1 cellular context compared by ENCODE assay signal in the genomic region with DNA sequence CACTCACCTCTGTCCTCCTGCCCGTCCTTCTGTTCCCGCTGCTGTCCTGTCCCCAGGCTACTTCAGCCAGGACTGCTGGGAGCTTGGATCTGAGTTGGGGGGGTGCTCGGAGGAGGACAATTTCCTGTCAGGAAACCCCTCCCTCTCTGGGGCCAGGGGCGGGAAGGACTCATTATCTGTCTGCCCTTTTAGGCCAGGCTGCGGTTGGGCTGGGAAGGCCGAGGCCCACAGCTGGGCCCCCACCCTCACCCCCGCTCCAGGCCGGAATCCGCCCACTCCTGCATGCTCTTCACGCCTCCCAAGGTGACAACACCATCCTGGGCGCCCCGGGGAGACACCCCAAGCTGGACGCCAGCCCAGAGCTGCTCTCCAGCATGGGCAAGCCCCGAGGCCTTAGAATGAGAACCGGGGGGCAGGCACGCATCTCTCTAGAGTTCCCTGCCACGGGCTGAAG.
TF ChIP-seq lines count a peak whose summit lies in the region.

A gene (minus strand): TSS at position 74 of the 454 bp plus-strand sequence. CDS start 6,362 bp downstream, outside the sequence.

TF ChIP-seq in K562, 482 proteins besides CTCF, POLR2A, EP300 and RAD21 (continued from another document and continues in another):
- TF ChIP-seq, protein P1, sequence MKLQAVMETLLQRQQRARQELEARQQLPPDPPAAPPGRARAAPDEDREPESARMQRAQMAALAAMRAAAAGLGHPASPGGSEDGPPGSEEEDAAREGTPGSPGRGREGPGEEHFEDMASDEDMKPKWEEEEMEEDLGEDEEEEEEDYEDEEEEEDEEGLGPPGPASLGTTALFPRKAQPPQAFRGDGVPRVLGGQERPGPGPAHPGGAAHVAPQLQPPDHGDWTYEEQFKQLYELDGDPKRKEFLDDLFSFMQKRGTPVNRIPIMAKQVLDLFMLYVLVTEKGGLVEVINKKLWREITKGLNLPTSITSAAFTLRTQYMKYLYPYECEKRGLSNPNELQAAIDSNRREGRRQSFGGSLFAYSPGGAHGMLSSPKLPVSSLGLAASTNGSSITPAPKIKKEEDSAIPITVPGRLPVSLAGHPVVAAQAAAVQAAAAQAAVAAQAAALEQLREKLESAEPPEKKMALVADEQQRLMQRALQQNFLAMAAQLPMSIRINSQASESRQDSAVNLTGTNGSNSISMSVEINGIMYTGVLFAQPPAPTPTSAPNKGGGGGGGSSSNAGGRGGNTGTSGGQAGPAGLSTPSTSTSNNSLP (IDR thresholded peaks at IDR 0.05; ENCODE audit: borderline replicate concordance, low read depth, low read length) = no peak
- TF ChIP-seq ZNF764 (CRISPR knock-in tag; IDR thresholded peaks at IDR 0.05; ENCODE audit: low read depth) (no peak), NFRKB (IDR thresholded peaks at IDR 0.05; ENCODE audit: low read depth) (no peak), ZNF785 (CRISPR knock-in tag; IDR thresholded peaks at IDR 0.05) (no peak), NR1H2 (CRISPR knock-in tag; IDR thresholded peaks at IDR 0.05) (no peak), CCAR2 (IDR thresholded peaks at IDR 0.05; ENCODE audit: low read depth, low read length) (no peak), STAT5B (CRISPR knock-in tag; IDR thresholded peaks at IDR 0.05) (no peak), CSDE1 (IDR thresholded peaks at IDR 0.05) (no peak), RFX1 (IDR thresholded peaks at IDR 0.05) (no peak), MTF1 (CRISPR knock-in tag; IDR thresholded peaks at IDR 0.05; ENCODE audit: borderline replicate concordance) (no peak), TARDBP (IDR thresholded peaks at IDR 0.05) (no peak), ETV5 (CRISPR knock-in tag; IDR thresholded peaks at IDR 0.05; ENCODE audit: low read depth) (peak; percentile 85), CBX1 (IDR thresholded peaks at IDR 0.05; ENCODE audit: low read depth) (peak; percentile 82; the same call in 1 of the 2 replicates), DDX20 (tag; IDR thresholded peaks at IDR 0.05; ENCODE audit: low read depth) (no peak), ERF (CRISPR knock-in tag; IDR thresholded peaks at IDR 0.05) (0 out of 2 replicates have a peak, but pooled peaks have one; percentile 56), ZNF57 (CRISPR knock-in tag; IDR thresholded peaks at IDR 0.05) (no peak), ZFP36 (IDR thresholded peaks at IDR 0.05; ENCODE audit: low read depth, low read length, partially characterized antibody) (no peak), ZC3H8 (IDR thresholded peaks at IDR 0.05) (no peak), POLR2AphosphoS2 (IDR thresholded peaks at IDR 0.05; ENCODE audit: low read length) (no peak), RBBP5 (IDR thresholded peaks at IDR 0.05; ENCODE audit: borderline replicate concordance, insufficient read depth, low read length, poor library complexity, severe bottlenecking) (peak; percentile 22), SIN3B (IDR thresholded peaks at IDR 0.05; ENCODE audit: low read depth) (no peak), ZNF143 (CRISPR knock-in tag; IDR thresholded peaks at IDR 0.05) (no peak), HNRNPK (IDR thresholded peaks at IDR 0.05; ENCODE audit: low read depth, low read length, poor library complexity, severe bottlenecking) (no peak), GABPB2 (CRISPR knock-in tag; conservative IDR thresholded peaks at IDR 0.05) (no peak), NCOA4 (IDR thresholded peaks at IDR 0.05; ENCODE audit: partially characterized antibody) (no peak), SPI1 (IDR thresholded peaks at IDR 0.05; ENCODE audit: borderline replicate concordance, low read depth, low read length) (no peak), HLTF (IDR thresholded peaks at IDR 0.05) (no peak), HNRNPL (IDR thresholded peaks at IDR 0.05; ENCODE audit: low read depth, low read length) (no peak)
- TF ChIP-seq, protein P2, sequence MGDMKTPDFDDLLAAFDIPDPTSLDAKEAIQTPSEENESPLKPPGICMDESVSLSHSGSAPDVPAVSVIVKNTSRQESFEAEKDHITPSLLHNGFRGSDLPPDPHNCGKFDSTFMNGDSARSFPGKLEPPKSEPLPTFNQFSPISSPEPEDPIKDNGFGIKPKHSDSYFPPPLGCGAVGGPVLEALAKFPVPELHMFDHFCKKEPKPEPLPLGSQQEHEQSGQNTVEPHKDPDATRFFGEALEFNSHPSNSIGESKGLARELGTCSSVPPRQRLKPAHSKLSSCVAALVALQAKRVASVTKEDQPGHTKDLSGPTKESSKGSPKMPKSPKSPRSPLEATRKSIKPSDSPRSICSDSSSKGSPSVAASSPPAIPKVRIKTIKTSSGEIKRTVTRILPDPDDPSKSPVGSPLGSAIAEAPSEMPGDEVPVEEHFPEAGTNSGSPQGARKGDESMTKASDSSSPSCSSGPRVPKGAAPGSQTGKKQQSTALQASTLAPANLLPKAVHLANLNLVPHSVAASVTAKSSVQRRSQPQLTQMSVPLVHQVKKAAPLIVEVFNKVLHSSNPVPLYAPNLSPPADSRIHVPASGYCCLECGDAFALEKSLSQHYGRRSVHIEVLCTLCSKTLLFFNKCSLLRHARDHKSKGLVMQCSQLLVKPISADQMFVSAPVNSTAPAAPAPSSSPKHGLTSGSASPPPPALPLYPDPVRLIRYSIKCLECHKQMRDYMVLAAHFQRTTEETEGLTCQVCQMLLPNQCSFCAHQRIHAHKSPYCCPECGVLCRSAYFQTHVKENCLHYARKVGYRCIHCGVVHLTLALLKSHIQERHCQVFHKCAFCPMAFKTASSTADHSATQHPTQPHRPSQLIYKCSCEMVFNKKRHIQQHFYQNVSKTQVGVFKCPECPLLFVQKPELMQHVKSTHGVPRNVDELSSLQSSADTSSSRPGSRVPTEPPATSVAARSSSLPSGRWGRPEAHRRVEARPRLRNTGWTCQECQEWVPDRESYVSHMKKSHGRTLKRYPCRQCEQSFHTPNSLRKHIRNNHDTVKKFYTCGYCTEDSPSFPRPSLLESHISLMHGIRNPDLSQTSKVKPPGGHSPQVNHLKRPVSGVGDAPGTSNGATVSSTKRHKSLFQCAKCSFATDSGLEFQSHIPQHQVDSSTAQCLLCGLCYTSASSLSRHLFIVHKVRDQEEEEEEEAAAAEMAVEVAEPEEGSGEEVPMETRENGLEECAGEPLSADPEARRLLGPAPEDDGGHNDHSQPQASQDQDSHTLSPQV (IDR thresholded peaks at IDR 0.05) = 0 out of 2 replicates have a peak, but pooled peaks have one; percentile 65
- TF ChIP-seq, protein P3, sequence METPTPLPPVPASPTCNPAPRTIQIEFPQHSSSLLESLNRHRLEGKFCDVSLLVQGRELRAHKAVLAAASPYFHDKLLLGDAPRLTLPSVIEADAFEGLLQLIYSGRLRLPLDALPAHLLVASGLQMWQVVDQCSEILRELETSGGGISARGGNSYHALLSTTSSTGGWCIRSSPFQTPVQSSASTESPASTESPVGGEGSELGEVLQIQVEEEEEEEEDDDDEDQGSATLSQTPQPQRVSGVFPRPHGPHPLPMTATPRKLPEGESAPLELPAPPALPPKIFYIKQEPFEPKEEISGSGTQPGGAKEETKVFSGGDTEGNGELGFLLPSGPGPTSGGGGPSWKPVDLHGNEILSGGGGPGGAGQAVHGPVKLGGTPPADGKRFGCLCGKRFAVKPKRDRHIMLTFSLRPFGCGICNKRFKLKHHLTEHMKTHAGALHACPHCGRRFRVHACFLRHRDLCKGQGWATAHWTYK (CRISPR knock-in tag; IDR thresholded peaks at IDR 0.05) = no peak
- TF ChIP-seq, protein P4, sequence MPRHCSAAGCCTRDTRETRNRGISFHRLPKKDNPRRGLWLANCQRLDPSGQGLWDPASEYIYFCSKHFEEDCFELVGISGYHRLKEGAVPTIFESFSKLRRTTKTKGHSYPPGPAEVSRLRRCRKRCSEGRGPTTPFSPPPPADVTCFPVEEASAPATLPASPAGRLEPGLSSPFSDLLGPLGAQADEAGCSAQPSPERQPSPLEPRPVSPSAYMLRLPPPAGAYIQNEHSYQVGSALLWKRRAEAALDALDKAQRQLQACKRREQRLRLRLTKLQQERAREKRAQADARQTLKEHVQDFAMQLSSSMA (CRISPR knock-in tag; IDR thresholded peaks at IDR 0.05) = no peak
- TF ChIP-seq, protein P5, sequence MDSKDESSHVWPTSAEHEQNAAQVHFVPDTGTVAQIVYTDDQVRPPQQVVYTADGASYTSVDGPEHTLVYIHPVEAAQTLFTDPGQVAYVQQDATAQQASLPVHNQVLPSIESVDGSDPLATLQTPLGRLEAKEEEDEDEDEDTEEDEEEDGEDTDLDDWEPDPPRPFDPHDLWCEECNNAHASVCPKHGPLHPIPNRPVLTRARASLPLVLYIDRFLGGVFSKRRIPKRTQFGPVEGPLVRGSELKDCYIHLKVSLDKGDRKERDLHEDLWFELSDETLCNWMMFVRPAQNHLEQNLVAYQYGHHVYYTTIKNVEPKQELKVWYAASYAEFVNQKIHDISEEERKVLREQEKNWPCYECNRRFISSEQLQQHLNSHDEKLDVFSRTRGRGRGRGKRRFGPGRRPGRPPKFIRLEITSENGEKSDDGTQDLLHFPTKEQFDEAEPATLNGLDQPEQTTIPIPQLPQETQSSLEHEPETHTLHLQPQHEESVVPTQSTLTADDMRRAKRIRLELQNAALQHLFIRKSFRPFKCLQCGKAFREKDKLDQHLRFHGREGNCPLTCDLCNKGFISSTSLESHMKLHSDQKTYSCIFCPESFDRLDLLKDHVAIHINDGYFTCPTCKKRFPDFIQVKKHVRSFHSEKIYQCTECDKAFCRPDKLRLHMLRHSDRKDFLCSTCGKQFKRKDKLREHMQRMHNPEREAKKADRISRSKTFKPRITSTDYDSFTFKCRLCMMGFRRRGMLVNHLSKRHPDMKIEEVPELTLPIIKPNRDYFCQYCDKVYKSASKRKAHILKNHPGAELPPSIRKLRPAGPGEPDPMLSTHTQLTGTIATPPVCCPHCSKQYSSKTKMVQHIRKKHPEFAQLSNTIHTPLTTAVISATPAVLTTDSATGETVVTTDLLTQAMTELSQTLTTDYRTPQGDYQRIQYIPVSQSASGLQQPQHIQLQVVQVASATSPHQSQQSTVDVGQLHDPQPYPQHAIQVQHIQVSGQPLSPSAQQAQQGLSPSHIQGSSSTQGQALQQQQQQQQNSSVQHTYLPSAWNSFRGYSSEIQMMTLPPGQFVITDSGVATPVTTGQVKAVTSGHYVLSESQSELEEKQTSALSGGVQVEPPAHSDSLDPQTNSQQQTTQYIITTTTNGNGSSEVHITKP (IDR thresholded peaks at IDR 0.05; ENCODE audit: partially characterized antibody) = peak; percentile 72
- TF ChIP-seq, protein P6, sequence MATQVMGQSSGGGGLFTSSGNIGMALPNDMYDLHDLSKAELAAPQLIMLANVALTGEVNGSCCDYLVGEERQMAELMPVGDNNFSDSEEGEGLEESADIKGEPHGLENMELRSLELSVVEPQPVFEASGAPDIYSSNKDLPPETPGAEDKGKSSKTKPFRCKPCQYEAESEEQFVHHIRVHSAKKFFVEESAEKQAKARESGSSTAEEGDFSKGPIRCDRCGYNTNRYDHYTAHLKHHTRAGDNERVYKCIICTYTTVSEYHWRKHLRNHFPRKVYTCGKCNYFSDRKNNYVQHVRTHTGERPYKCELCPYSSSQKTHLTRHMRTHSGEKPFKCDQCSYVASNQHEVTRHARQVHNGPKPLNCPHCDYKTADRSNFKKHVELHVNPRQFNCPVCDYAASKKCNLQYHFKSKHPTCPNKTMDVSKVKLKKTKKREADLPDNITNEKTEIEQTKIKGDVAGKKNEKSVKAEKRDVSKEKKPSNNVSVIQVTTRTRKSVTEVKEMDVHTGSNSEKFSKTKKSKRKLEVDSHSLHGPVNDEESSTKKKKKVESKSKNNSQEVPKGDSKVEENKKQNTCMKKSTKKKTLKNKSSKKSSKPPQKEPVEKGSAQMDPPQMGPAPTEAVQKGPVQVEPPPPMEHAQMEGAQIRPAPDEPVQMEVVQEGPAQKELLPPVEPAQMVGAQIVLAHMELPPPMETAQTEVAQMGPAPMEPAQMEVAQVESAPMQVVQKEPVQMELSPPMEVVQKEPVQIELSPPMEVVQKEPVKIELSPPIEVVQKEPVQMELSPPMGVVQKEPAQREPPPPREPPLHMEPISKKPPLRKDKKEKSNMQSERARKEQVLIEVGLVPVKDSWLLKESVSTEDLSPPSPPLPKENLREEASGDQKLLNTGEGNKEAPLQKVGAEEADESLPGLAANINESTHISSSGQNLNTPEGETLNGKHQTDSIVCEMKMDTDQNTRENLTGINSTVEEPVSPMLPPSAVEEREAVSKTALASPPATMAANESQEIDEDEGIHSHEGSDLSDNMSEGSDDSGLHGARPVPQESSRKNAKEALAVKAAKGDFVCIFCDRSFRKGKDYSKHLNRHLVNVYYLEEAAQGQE (CRISPR knock-in tag; IDR thresholded peaks at IDR 0.05; ENCODE audit: low read depth) = no peak
- TF ChIP-seq, protein P7, sequence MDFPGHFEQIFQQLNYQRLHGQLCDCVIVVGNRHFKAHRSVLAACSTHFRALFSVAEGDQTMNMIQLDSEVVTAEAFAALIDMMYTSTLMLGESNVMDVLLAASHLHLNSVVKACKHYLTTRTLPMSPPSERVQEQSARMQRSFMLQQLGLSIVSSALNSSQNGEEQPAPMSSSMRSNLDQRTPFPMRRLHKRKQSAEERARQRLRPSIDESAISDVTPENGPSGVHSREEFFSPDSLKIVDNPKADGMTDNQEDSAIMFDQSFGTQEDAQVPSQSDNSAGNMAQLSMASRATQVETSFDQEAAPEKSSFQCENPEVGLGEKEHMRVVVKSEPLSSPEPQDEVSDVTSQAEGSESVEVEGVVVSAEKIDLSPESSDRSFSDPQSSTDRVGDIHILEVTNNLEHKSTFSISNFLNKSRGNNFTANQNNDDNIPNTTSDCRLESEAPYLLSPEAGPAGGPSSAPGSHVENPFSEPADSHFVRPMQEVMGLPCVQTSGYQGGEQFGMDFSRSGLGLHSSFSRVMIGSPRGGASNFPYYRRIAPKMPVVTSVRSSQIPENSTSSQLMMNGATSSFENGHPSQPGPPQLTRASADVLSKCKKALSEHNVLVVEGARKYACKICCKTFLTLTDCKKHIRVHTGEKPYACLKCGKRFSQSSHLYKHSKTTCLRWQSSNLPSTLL (IDR thresholded peaks at IDR 0.05) = no peak
- TF ChIP-seq, protein P8, sequence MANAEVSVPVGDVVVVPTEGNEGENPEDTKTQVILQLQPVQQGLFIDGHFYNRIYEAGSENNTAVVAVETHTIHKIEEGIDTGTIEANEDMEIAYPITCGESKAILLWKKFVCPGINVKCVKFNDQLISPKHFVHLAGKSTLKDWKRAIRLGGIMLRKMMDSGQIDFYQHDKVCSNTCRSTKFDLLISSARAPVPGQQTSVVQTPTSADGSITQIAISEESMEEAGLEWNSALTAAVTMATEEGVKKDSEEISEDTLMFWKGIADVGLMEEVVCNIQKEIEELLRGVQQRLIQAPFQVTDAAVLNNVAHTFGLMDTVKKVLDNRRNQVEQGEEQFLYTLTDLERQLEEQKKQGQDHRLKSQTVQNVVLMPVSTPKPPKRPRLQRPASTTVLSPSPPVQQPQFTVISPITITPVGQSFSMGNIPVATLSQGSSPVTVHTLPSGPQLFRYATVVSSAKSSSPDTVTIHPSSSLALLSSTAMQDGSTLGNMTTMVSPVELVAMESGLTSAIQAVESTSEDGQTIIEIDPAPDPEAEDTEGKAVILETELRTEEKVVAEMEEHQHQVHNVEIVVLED (CRISPR knock-in tag; IDR thresholded peaks at IDR 0.05) = peak; percentile 30; the same call in 1 of the 2 replicates
- TF ChIP-seq, protein P9, sequence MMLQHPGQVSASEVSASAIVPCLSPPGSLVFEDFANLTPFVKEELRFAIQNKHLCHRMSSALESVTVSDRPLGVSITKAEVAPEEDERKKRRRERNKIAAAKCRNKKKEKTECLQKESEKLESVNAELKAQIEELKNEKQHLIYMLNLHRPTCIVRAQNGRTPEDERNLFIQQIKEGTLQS (IDR thresholded peaks at IDR 0.05) = no peak
- TF ChIP-seq, protein P9 (CRISPR knock-in tag; conservative IDR thresholded peaks at IDR 0.05) = no peak
- TF ChIP-seq, protein P10, sequence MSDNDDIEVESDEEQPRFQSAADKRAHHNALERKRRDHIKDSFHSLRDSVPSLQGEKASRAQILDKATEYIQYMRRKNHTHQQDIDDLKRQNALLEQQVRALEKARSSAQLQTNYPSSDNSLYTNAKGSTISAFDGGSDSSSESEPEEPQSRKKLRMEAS (CRISPR knock-in tag; IDR thresholded peaks at IDR 0.05) = no peak
